1 cellular context compared by ENCODE assay signal in genomic region chr3:63753995-63754394, GRCh38.
TF ChIP-seq lines count a peak whose summit lies in the region.

No MANE protein-coding gene starts in this region.

TF ChIP-seq in HepG2, 621 proteins besides CTCF, POLR2A, EP300 and RAD21 (continued from another document):
- TF ChIP-seq ARID5B (CRISPR knock-in tag; IDR thresholded peaks at IDR 0.05): no peak
- peak; percentile 33; the same call in 1 of the 2 replicates for TF ChIP-seq MNT (IDR thresholded peaks at IDR 0.05)
- no peak for TF ChIP-seq MAF1 (CRISPR knock-in tag; IDR thresholded peaks at IDR 0.05; ENCODE audit: borderline replicate concordance)
